1 cellular context compared by ENCODE assay signal in the genomic region with DNA sequence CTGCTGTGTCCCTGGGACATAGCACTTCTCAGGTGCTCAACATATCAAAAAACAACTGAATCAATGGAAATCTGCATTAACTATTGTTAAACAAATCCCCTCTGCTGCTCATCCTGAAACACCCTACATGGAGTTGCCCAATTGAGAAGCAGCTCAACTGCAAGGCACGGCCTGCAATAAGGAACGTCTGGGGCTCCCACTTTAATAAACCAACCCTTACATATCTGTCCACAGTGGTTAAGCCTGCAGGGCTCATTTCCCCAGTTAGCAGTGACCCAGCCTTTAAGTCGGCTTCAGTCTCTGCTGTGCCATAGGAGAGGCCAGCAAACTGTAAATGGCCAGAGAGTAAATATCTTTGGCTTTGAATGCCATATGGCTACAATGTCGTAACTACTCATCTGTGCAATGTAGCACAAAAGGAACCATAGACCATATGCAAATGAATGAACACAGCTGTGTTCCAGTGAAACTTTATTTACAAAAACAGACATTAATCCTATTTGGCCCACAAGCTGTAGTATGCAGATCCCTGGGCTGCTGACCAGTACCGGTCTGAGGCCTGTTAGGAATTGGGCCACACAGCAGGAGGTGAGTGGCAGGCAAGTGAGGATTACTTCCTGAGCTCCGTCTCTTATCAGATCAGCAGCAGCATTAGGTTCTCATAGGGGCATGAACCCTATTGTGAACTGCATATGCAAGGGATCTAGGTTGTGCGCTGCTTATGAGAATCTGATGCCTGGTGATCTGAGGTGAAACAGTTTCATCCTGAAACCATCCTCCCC.
TF ChIP-seq lines count a peak whose summit lies in the region.

No MANE protein-coding gene starts in this region.

TF ChIP-seq in GM23338, 12 proteins besides CTCF, POLR2A, EP300 and RAD21 (continued from another document):
- TF ChIP-seq, protein P1, sequence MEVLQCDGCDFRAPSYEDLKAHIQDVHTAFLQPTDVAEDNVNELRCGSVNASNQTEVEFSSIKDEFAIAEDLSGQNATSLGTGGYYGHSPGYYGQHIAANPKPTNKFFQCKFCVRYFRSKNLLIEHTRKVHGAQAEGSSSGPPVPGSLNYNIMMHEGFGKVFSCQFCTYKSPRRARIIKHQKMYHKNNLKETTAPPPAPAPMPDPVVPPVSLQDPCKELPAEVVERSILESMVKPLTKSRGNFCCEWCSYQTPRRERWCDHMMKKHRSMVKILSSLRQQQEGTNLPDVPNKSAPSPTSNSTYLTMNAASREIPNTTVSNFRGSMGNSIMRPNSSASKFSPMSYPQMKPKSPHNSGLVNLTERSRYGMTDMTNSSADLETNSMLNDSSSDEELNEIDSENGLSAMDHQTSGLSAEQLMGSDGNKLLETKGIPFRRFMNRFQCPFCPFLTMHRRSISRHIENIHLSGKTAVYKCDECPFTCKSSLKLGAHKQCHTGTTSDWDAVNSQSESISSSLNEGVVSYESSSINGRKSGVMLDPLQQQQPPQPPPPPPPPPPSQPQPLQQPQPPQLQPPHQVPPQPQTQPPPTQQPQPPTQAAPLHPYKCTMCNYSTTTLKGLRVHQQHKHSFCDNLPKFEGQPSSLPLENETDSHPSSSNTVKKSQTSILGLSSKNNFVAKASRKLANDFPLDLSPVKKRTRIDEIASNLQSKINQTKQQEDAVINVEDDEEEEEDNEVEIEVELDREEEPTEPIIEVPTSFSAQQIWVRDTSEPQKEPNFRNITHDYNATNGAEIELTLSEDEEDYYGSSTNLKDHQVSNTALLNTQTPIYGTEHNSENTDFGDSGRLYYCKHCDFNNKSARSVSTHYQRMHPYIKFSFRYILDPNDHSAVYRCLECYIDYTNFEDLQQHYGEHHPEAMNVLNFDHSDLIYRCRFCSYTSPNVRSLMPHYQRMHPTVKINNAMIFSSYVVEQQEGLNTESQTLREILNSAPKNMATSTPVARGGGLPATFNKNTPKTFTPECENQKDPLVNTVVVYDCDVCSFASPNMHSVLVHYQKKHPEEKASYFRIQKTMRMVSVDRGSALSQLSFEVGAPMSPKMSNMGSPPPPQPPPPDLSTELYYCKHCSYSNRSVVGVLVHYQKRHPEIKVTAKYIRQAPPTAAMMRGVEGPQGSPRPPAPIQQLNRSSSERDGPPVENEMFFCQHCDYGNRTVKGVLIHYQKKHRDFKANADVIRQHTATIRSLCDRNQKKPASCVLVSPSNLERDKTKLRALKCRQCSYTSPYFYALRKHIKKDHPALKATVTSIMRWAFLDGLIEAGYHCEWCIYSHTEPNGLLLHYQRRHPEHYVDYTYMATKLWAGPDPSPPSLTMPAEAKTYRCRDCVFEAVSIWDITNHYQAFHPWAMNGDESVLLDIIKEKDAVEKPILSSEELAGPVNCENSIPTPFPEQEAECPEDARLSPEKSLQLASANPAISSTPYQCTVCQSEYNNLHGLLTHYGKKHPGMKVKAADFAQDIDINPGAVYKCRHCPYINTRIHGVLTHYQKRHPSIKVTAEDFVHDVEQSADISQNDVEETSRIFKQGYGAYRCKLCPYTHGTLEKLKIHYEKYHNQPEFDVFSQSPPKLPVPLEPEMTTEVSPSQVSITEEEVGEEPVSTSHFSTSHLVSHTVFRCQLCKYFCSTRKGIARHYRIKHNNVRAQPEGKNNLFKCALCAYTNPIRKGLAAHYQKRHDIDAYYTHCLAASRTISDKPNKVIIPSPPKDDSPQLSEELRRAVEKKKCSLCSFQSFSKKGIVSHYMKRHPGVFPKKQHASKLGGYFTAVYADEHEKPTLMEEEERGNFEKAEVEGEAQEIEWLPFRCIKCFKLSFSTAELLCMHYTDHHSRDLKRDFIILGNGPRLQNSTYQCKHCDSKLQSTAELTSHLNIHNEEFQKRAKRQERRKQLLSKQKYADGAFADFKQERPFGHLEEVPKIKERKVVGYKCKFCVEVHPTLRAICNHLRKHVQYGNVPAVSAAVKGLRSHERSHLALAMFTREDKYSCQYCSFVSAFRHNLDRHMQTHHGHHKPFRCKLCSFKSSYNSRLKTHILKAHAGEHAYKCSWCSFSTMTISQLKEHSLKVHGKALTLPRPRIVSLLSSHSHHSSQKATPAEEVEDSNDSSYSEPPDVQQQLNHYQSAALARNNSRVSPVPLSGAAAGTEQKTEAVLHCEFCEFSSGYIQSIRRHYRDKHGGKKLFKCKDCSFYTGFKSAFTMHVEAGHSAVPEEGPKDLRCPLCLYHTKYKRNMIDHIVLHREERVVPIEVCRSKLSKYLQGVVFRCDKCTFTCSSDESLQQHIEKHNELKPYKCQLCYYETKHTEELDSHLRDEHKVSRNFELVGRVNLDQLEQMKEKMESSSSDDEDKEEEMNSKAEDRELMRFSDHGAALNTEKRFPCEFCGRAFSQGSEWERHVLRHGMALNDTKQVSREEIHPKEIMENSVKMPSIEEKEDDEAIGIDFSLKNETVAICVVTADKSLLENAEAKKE (CRISPR knock-in tag; IDR thresholded peaks at IDR 0.05), result no peak
- no peak for TF ChIP-seq POLR2AphosphoS5 (IDR thresholded peaks at IDR 0.05; ENCODE audit: low read depth)
- no peak for TF ChIP-seq ZNF114 (CRISPR knock-in tag; IDR thresholded peaks at IDR 0.05)
- no peak for TF ChIP-seq EZH2 (IDR thresholded peaks at IDR 0.05; ENCODE audit: low read depth, unreplicated experiment)
- TF ChIP-seq, protein P2, sequence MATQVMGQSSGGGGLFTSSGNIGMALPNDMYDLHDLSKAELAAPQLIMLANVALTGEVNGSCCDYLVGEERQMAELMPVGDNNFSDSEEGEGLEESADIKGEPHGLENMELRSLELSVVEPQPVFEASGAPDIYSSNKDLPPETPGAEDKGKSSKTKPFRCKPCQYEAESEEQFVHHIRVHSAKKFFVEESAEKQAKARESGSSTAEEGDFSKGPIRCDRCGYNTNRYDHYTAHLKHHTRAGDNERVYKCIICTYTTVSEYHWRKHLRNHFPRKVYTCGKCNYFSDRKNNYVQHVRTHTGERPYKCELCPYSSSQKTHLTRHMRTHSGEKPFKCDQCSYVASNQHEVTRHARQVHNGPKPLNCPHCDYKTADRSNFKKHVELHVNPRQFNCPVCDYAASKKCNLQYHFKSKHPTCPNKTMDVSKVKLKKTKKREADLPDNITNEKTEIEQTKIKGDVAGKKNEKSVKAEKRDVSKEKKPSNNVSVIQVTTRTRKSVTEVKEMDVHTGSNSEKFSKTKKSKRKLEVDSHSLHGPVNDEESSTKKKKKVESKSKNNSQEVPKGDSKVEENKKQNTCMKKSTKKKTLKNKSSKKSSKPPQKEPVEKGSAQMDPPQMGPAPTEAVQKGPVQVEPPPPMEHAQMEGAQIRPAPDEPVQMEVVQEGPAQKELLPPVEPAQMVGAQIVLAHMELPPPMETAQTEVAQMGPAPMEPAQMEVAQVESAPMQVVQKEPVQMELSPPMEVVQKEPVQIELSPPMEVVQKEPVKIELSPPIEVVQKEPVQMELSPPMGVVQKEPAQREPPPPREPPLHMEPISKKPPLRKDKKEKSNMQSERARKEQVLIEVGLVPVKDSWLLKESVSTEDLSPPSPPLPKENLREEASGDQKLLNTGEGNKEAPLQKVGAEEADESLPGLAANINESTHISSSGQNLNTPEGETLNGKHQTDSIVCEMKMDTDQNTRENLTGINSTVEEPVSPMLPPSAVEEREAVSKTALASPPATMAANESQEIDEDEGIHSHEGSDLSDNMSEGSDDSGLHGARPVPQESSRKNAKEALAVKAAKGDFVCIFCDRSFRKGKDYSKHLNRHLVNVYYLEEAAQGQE (IDR thresholded peaks at IDR 0.05; ENCODE audit: unreplicated experiment), result no peak
- no peak for TF ChIP-seq EZH2phosphoT487 (IDR thresholded peaks at IDR 0.05; ENCODE audit: unreplicated experiment)
- TF ChIP-seq CREB1 (CRISPR knock-in tag; IDR thresholded peaks at IDR 0.05; ENCODE audit: low read depth), result no peak
